In the genomic region with DNA sequence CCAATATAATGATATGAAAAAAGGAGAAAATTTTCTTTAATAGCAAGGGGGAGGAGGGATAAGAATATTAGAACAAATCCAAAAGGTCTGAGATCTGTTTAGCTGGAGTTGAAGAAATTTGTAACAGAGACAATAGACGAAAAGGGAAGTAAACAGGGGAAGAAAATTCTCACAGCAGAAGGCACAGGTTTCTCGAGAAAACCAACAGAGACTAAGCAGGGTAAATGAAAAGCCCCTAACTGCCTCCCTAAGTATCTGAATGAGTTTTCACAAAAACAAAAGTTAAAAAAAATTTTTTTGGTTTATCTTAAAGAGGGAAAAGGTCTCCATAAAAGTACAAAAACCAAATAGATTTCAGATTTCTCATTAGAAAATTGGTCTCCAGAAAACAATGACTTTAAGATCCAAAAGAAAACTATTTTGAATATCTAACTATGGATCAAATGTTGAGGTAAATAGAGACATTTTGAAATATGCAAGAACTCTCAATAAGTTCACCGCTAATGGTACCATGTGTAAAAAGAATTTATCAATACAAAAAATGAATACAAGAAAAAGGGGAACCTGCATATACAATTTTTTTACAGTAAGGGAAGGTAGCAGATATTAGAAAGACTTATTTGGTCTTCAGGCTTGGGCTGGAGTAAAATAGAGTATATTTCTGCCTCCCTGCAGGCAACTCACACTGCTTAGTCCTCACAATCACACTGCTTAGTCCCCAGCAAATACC, we compare ENCODE assay signal across 15 cellular contexts. TPM values are rescaled to one million over a fixed set of nuclear protein-coding genes. Genes with fewer than 3 reads are reported as not detected.
DNase-seq lines count a peak whose midpoint lies in the region; ATAC-seq lines count a peak whose summit lies in the region.
"Had no signal": no experiment of that assay in that cellular context is flagged by ENCODE, and none has a peak within 500 bp of the region (broad histone marks: within the 10 kb centered on the region; RNA-seq: fewer than 3 reads in every experiment).

No MANE protein-coding gene starts in this region.

- no peak for ATAC-seq in CD4-positive, CD25-positive, alpha-beta regulatory T cell (ENCODE audit: low read depth in 2 of 2)
- ATAC-seq in GM19025 (IDR thresholded peaks at IDR 0.05; ENCODE audit: low read depth, unreplicated experiment) (peak; percentile 72), HG02588 (IDR thresholded peaks at IDR 0.05; ENCODE audit: unreplicated experiment) (peak; percentile 86), HG03457 (IDR thresholded peaks at IDR 0.05; ENCODE audit: unreplicated experiment) (peak; percentile 51), aorta (ENCODE audit: low FRiP score) (no peak), Right ventricle myocardium superior (ENCODE audit: poor library complexity) (no peak)

- H3K36me3 ChIP-seq in CD4-positive, CD25-positive, alpha-beta regulatory T cell (ENCODE audit: control insufficient read depth, insufficient read depth, low read length), result peaks cover 81% of the 10 kb centered on the region
- H3K36me3 ChIP-seq in aorta (ENCODE audit: control insufficient read depth in 1 of 2, insufficient read depth in 2 of 2, low read length in 1 of 2), result peaks cover 0 to 4% of the 10 kb centered on the region in 2 donors

- H3K9me3 Mint-ChIP-seq in CD4-positive, CD25-positive, alpha-beta regulatory T cell, result no peaks in the 10 kb centered on the region
- H3K9me3 Mint-ChIP-seq in activated CD4-positive, alpha-beta T cell treated with anti-CD3 and anti-CD28 coated beads, Interleukin-2, amount 10 ng/mL, durations not matched to agents 24 days and 14 days, result no peaks in the 10 kb centered on the region

- DNase-seq in CD4-positive, CD25-positive, alpha-beta regulatory T cell, result no peak
- DNase-seq in NCI-H1694 (lab: John Stamatoyannopoulos, UW) (no peak), aorta (no peak), Right ventricle myocardium superior (no peak)
- DNase-seq in activated CD4-positive, alpha-beta T cell treated with anti-CD3 and anti-CD28 coated beads, Interleukin-2, amount 10 ng/mL, durations not matched to agents 24 days and 14 days, result no peak
- DNase-seq: activated CD4-positive, CD25-positive, alpha-beta regulatory T cell treated with anti-CD3 and anti-CD28 coated beads, Interleukin-2, amount 50 U/mL, for 72 hours; activated gamma-delta T cell; caudate nucleus; DMS 273 treated with DMSO at 0.1 percent for 48 hours; MV-4-11; NCI-H524 treated with DMSO at 0.1 percent for 48 hours; stimulated activated CD4-positive, alpha-beta T cell treated with anti-CD3 and anti-CD28 coated beads, Interleukin-4, amount 100 ng/mL, for 4 hours had no signal

- H3K27me3 Mint-ChIP-seq in CD4-positive, CD25-positive, alpha-beta regulatory T cell, result no peaks in the 10 kb centered on the region
- no peaks in the 10 kb centered on the region for H3K27me3 Mint-ChIP-seq in activated CD4-positive, alpha-beta T cell treated with anti-CD3 and anti-CD28 coated beads, Interleukin-2, amount 10 ng/mL, durations not matched to agents 24 days and 14 days

- WGBS in aorta, 2 donors, result 62 to 64% methylated on average over 3 of the region's 3 CpGs

- no peak overlapping the region for H3K27ac Mint-ChIP-seq in CD4-positive, CD25-positive, alpha-beta regulatory T cell
- no peak overlapping the region for H3K27ac Mint-ChIP-seq in activated CD4-positive, alpha-beta T cell treated with anti-CD3 and anti-CD28 coated beads, Interleukin-2, amount 10 ng/mL, durations not matched to agents 24 days and 14 days

- peaks cover 2% of the 10 kb centered on the region for H3K4me1 ChIP-seq in CD4-positive, CD25-positive, alpha-beta regulatory T cell (ENCODE audit: control insufficient read depth, insufficient read depth, low read length, poor library complexity, severe bottlenecking)
- no peaks in the 10 kb centered on the region for H3K4me1 ChIP-seq in aorta (ENCODE audit: control insufficient read depth in 1 of 2, insufficient read depth in 2 of 2, low read length in 2 of 2)

- H3K4me3 Mint-ChIP-seq in CD4-positive, CD25-positive, alpha-beta regulatory T cell, result no peak overlapping the region
- no peak overlapping the region for H3K4me3 Mint-ChIP-seq in activated CD4-positive, alpha-beta T cell treated with anti-CD3 and anti-CD28 coated beads, Interleukin-2, amount 10 ng/mL, durations not matched to agents 24 days and 14 days

- H3K27ac ChIP-seq in CD4-positive, CD25-positive, alpha-beta regulatory T cell (ENCODE audit: insufficient read depth, low read length, poor library complexity, severe bottlenecking), result peak overlapping the region; percentile 14
- H3K27ac ChIP-seq in aorta (ENCODE audit: low read depth in 1 of 2, low read length in 2 of 2), result no peak overlapping the region

- intact Hi-C loops in aorta (cut with DNase I), result no loop called here
- intact Hi-C loops in activated CD4-positive, alpha-beta T cell treated with anti-CD3 and anti-CD28 coated beads, Interleukin-2, amount 10 ng/mL, durations not matched to agents 24 days and 14 days (cut with micrococcal nuclease), result loop anchor here (2.0 kb wide), 1 partner anchor 16 kb away; no protein-coding TSS in a partner anchor
- intact Hi-C loops in Right ventricle myocardium superior (cut with DNase I), result no loop called here

- H3K4me3 ChIP-seq in CD4-positive, CD25-positive, alpha-beta regulatory T cell (ENCODE audit: low read depth, low read length), result no peak overlapping the region
- no peak overlapping the region for H3K4me3 ChIP-seq in aorta (ENCODE audit: low read length in 2 of 2)

- H3K36me3 Mint-ChIP-seq in CD4-positive, CD25-positive, alpha-beta regulatory T cell, result peaks cover 42% of the 10 kb centered on the region
- peaks cover 38% of the 10 kb centered on the region for H3K36me3 Mint-ChIP-seq in activated CD4-positive, alpha-beta T cell treated with anti-CD3 and anti-CD28 coated beads, Interleukin-2, amount 10 ng/mL, durations not matched to agents 24 days and 14 days (ENCODE audit: low read depth)

- no peaks in the 10 kb centered on the region for H3K9me3 ChIP-seq in CD4-positive, CD25-positive, alpha-beta regulatory T cell (ENCODE audit: control insufficient read depth in 2 of 2, low read length in 2 of 2)
- no peaks in the 10 kb centered on the region for H3K9me3 ChIP-seq in aorta (ENCODE audit: control insufficient read depth, low read length)

- no peaks in the 10 kb centered on the region for H3K27me3 ChIP-seq in CD4-positive, CD25-positive, alpha-beta regulatory T cell (ENCODE audit: control insufficient read depth, insufficient read depth, low read length)
- no peaks in the 10 kb centered on the region for H3K27me3 ChIP-seq in aorta (ENCODE audit: control insufficient read depth in 1 of 2, insufficient read depth in 2 of 2, low read length in 1 of 2)

- peaks cover 9 to 19% (median 11%) of the 10 kb centered on the region in 4 donors for H3K4me1 Mint-ChIP-seq in CD4-positive, CD25-positive, alpha-beta regulatory T cell
- peaks cover 10% of the 10 kb centered on the region for H3K4me1 Mint-ChIP-seq in activated CD4-positive, alpha-beta T cell treated with anti-CD3 and anti-CD28 coated beads, Interleukin-2, amount 10 ng/mL, durations not matched to agents 24 days and 14 days

RNA-seq across cellular contexts. Expression of a gene that starts 23.9 kb away (rescaled TPM):
- total RNA-seq in CD4-positive, CD25-positive, alpha-beta regulatory T cell, result 3.9 TPM
- under 1 TPM in 1 of 4 donors, not detected in 3; 0.54 TPM for polyA plus RNA-seq in CD4-positive, CD25-positive, alpha-beta regulatory T cell
- total RNA-seq in aorta, result 1 to 10 TPM; 1.2 to 3.5 TPM
- under 1 TPM; 0.08 to 0.25 TPM for polyA plus RNA-seq in aorta
- total RNA-seq in activated CD4-positive, alpha-beta T cell treated with anti-CD3 and anti-CD28 coated beads, Interleukin-2, amount 10 ng/mL, durations not matched to agents 24 days and 14 days, result 0.26 and 0.28 TPM in 2 replicates
- 11.7 TPM for total RNA-seq in Right ventricle myocardium superior

Comparison
In these comparisons a context has a peak if more than half of its experiments do, and no peak if none do; other contexts are left out.
1. ATAC-seq: peak in GM19025 (single experiment), HG02588 (single experiment) and HG03457 (single experiment); none in CD4-positive, CD25-positive, alpha-beta regulatory T cell (0 of 2), aorta (single experiment) and Right ventricle myocardium superior (single experiment).